In the genomic region with DNA sequence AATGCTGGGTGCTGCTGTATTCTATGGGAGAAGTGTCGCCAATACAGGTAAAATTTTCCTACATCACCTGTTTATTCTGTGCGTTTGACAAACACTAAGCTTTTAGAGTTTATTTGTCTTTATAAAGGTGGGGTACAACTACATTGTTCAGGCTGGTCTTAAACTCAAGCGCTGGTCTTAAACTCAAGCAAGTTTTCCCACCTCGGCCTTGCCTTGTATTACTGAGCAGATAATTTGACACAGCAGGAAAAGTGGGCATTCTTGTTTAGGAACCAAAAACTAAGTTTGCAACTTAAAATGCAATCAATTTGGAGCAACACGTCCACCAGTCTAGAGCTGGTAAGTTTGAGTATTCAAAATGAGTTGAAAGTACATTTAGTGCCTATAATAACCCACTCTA, we compare ENCODE assay signal across 8 cellular contexts.
DNase-seq lines count a peak whose midpoint lies in the region; ATAC-seq and TF ChIP-seq lines count a peak whose summit lies in the region.
"Not testable (repeated sequence)": the region's sequence is repeated elsewhere in the genome, so short reads cannot be mapped to it uniquely, and the experiment has no call there.

No MANE protein-coding gene starts in this region.

- not testable (repeated sequence) for H4K20me1 ChIP-seq in fibroblast of lung (ENCODE audit: control insufficient read depth, extremely low read depth, insufficient read depth, low read length)

- not testable (repeated sequence) for H3K36me3 ChIP-seq in brain microvascular endothelial cell (replicated peaks); fibroblast of lung (ENCODE audit: control insufficient read depth, insufficient read depth, low read length); right lobe of liver; parathyroid adenoma (ENCODE audit: control insufficient read depth, insufficient read depth, low read length)

- H3K9me3 ChIP-seq in fibroblast of lung (ENCODE audit: control insufficient read depth, insufficient read depth, low read depth, low read length); right lobe of liver; parathyroid adenoma (ENCODE audit: control insufficient read depth, low read length): not testable (repeated sequence)

- not testable (repeated sequence) for TF ChIP-seq POLR2A in right lobe of liver (IDR thresholded peaks at IDR 0.05)

- peak overlapping the region; percentile 100 for H3K27ac Mint-ChIP-seq in activated CD4-positive, alpha-beta T cell treated with anti-CD3 and anti-CD28 coated beads, Interleukin-2, amount 10 ng/mL, durations not matched to agents 7 days and 5 days
- H3K27ac Mint-ChIP-seq in type B pancreatic cell: peak overlapping the region; percentile 98

- POLR2A ChIA-PET in activated CD4-positive, alpha-beta T cell treated with anti-CD3 and anti-CD28 coated beads, Interleukin-2, amount 10 ng/mL, durations not matched to agents 7 days and 5 days (lab: Charles Lee): interaction anchor here (0.7 to 4.2 kb wide), 9 partner anchors 30 to 1614 kb away, joined by 3 to 68 read pairs (median 13); a partner anchor contains a TSS

- intact Hi-C loops in right lobe of liver (cut with DNase I): not testable (repeated sequence)

- H3K4me3 Mint-ChIP-seq in activated CD4-positive, alpha-beta T cell treated with anti-CD3 and anti-CD28 coated beads, Interleukin-2, amount 10 ng/mL, durations not matched to agents 7 days and 5 days: peak overlapping the region; percentile 98
- peak overlapping the region; percentile 95 for H3K4me3 Mint-ChIP-seq in type B pancreatic cell

- not testable (repeated sequence) for H3K27me3 Mint-ChIP-seq in activated CD4-positive, alpha-beta T cell treated with anti-CD3 and anti-CD28 coated beads, Interleukin-2, amount 10 ng/mL, durations not matched to agents 7 days and 5 days; type B pancreatic cell

- peaks cover 18% of the 10 kb centered on the region for H3K36me3 Mint-ChIP-seq in activated CD4-positive, alpha-beta T cell treated with anti-CD3 and anti-CD28 coated beads, Interleukin-2, amount 10 ng/mL, durations not matched to agents 7 days and 5 days (ENCODE audit: low read depth)
- H3K36me3 Mint-ChIP-seq in type B pancreatic cell: not testable (repeated sequence)

- peak overlapping the region; percentile 98 for H3K4me2 ChIP-seq in fibroblast of lung (ENCODE audit: extremely low read depth, insufficient read depth, low read length)
- peak overlapping the region; percentile 99 for H3K4me2 ChIP-seq in parathyroid adenoma (ENCODE audit: low read length)

- not testable (repeated sequence) for H2AFZ ChIP-seq in fibroblast of lung (ENCODE audit: low read length); parathyroid adenoma

- not testable (repeated sequence) for TF ChIP-seq CTCF in brain microvascular endothelial cell (IDR thresholded peaks at IDR 0.05; ENCODE audit: low read depth, low read length, missing control alignments); fibroblast of lung (conservative IDR thresholded peaks at IDR 0.05 in 1 of 2, IDR thresholded peaks at IDR 0.05 in 1 of 2; ENCODE audit: low read depth in 1 of 2, low read length in 2 of 2); right lobe of liver (IDR thresholded peaks at IDR 0.05); parathyroid adenoma (IDR thresholded peaks at IDR 0.05); type B pancreatic cell (conservative IDR thresholded peaks at IDR 0.05)

- not testable (repeated sequence) for H3K27me3 ChIP-seq in brain microvascular endothelial cell (replicated peaks); fibroblast of lung (ENCODE audit: control insufficient read depth, insufficient read depth, low read length); parathyroid adenoma (ENCODE audit: control insufficient read depth, insufficient read depth, low read length)
- peaks cover 0 to 29% of the 10 kb centered on the region in 2 donors for H3K27me3 ChIP-seq in right lobe of liver

- DNase-seq in ELR (ENCODE audit: low read depth) (peak; percentile 25), NCI-H146 (lab: John Stamatoyannopoulos, UW) (peak; percentile 44)
- DNase-seq in activated CD4-positive, alpha-beta T cell treated with anti-CD3 and anti-CD28 coated beads, Interleukin-2, amount 10 ng/mL, durations not matched to agents 7 days and 5 days; brain microvascular endothelial cell; fibroblast of lung (ENCODE audit: low read depth in 2 of 2); right lobe of liver; type B pancreatic cell (ENCODE audit: extremely low spot score, unreplicated experiment): not testable (repeated sequence)

- CTCF ChIA-PET in activated CD4-positive, alpha-beta T cell treated with anti-CD3 and anti-CD28 coated beads, Interleukin-2, amount 10 ng/mL, durations not matched to agents 7 days and 5 days (lab: Charles Lee): interaction anchor here (1.4 to 3.3 kb wide), 8 partner anchors 9 to 226 kb away, joined by 4 to 28 read pairs (median 20); a partner anchor contains a TSS

- ATAC-seq in right lobe of liver: not testable (repeated sequence)

- H3K4me1 Mint-ChIP-seq in activated CD4-positive, alpha-beta T cell treated with anti-CD3 and anti-CD28 coated beads, Interleukin-2, amount 10 ng/mL, durations not matched to agents 7 days and 5 days: peaks cover 46% of the 10 kb centered on the region
- H3K4me1 Mint-ChIP-seq in type B pancreatic cell (ENCODE audit: unreplicated experiment): peaks cover 26% of the 10 kb centered on the region

- 29% methylated on average over 5 of the region's 5 CpGs for WGBS in right lobe of liver (ENCODE audit: insufficient coverage, low coverage, low lambda C conversion rate, missing lambda C conversion rate)

- in situ Hi-C loops in brain microvascular endothelial cell (cut with HindIII; ENCODE audit: low pct_ligation_motif_present, low sequenced_read_pairs): not testable (repeated sequence)

- H3K9me3 Mint-ChIP-seq in activated CD4-positive, alpha-beta T cell treated with anti-CD3 and anti-CD28 coated beads, Interleukin-2, amount 10 ng/mL, durations not matched to agents 7 days and 5 days; type B pancreatic cell: not testable (repeated sequence)

- H3K4me1 ChIP-seq in fibroblast of lung (ENCODE audit: control insufficient read depth, extremely low read depth, insufficient read depth, low read length); right lobe of liver; parathyroid adenoma: not testable (repeated sequence)

- not testable (repeated sequence) for H3K9ac ChIP-seq in fibroblast of lung (ENCODE audit: insufficient read depth, low read length); parathyroid adenoma

- H3K27ac ChIP-seq in brain microvascular endothelial cell: peak overlapping the region; percentile 31
- H3K27ac ChIP-seq in fibroblast of lung (ENCODE audit: insufficient read depth, low read length): peak overlapping the region; percentile 78
- H3K27ac ChIP-seq in right lobe of liver: peak overlapping the region in 1 of 3 donors; percentile 46
- H3K27ac ChIP-seq in parathyroid adenoma: not testable (repeated sequence)

- H3K4me3 ChIP-seq in brain microvascular endothelial cell (ENCODE audit: low read depth, low read length) (peak overlapping the region; percentile 80), fibroblast of lung (replicated peaks in 1 of 4; ENCODE audit: control extremely low read depth in 1 of 4, insufficient read depth in 1 of 4, low read depth in 3 of 4, low read length in 4 of 4) (peak overlapping the region; percentile 62 to 99 (median 76)), right lobe of liver (peak overlapping the region; percentile 9 to 47 (median 36)), parathyroid adenoma (ENCODE audit: low read depth, low read length) (peak overlapping the region; percentile 81)

- not testable (repeated sequence) for H3K79me2 ChIP-seq in fibroblast of lung (ENCODE audit: control insufficient read depth, insufficient read depth, low read length); parathyroid adenoma
